ENCODE assay signal across 17 cellular contexts in the genomic region with DNA sequence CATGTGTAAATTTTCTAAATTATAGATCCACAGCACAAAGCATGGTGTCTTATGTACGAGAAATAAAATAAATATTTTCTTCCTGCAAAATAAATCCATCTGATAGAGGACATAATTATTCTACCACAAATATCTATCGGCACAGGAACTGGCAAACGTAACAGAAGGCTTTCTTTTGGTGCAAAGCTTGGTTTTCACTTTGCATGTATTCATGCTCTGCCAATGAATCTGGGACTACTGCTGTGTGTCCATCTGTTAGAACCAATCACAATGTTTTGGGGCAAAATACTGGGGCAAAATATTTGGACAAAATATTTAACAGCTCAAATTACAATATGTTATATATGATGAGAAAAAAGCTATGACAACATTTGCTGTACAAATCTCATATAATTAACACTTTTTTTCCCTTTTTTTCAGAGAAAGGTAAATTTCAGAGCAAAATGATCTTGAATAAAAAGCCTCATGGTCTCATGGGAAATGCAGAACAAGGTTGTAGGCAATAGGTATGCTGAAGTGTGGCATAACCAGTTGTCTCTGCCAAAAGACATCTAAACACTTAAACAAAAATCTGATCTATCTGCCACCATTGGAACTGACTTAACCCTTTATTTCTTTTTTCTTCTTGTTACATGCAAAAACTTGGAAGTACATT.
DNase-seq lines count a peak whose midpoint lies in the region; TF ChIP-seq lines count a peak whose summit lies in the region.
"Had no signal": no experiment of that assay in that cellular context is flagged by ENCODE, and none has a peak within 500 bp of the region (broad histone marks: within the 10 kb centered on the region; RNA-seq: fewer than 3 reads in every experiment).

No MANE protein-coding gene starts in this region.

- H3K9me3 ChIP-seq in esophagus muscularis mucosa (no peaks in the 10 kb centered on the region), HAP-1 (no peaks in the 10 kb centered on the region)
- H3K9me3 ChIP-seq: BLaER1 had no signal

- intact Hi-C loops in esophagus muscularis mucosa (cut with DNase I) = no loop called here

- no peaks in the 10 kb centered on the region for H3K27me3 ChIP-seq in esophagus muscularis mucosa
- H3K27me3 ChIP-seq in HAP-1 (ENCODE audit: low read depth) = no peaks in the 10 kb centered on the region
- H3K27me3 ChIP-seq: BLaER1 had no signal

- no peaks in the 10 kb centered on the region for H3K4me1 ChIP-seq in esophagus muscularis mucosa
- no peaks in the 10 kb centered on the region; the same call in 1 of the 2 replicates for H3K4me1 ChIP-seq in HAP-1
- H3K4me1 ChIP-seq: BLaER1 had no signal

- in situ Hi-C loops in HAP-1 (cut with MboI; ENCODE audit: low sequenced_read_pairs) = no loop called here

- no peak overlapping the region for H3K27ac ChIP-seq in esophagus muscularis mucosa (replicated peaks in 1 of 4)
- H3K27ac ChIP-seq: 22Rv1, BLaER1, C4-2B had no signal

- H3K4me3 ChIP-seq in esophagus muscularis mucosa (no peak overlapping the region), HAP-1 (no peak overlapping the region)
- H3K4me3 ChIP-seq: BLaER1 had no signal

- 63% methylated on average over 3 of the region's 3 CpGs for WGBS in esophagus muscularis mucosa

- TF ChIP-seq CTCF in esophagus muscularis mucosa (IDR thresholded peaks at IDR 0.05) = no peak

- DNase-seq in DMS 273 (lab: John Stamatoyannopoulos, UW; ENCODE audit: unreplicated experiment) = peak; percentile 12
- no peak for DNase-seq in DMS 273 treated with DMSO at 0.1 percent for 48 hours (lab: John Stamatoyannopoulos, UW)
- DNase-seq in NCI-H446 treated with DMSO at 0.1 percent for 48 hours (lab: John Stamatoyannopoulos, UW) = peak; percentile 68
- DNase-seq in cerebellar nuclear complex (lab: John Stamatoyannopoulos, UW) = peak; percentile 7 to 48
- DNase-seq in esophagus muscularis mucosa (ENCODE audit: extremely low spot score) = no peak
- DNase-seq in DMS153 (lab: John Stamatoyannopoulos, UW) = no peak
- no peak for DNase-seq in HAP-1 (ENCODE audit: low spot score in 2 of 2)
- DNase-seq: CD4-positive, CD25-positive, alpha-beta regulatory T cell; CD8-positive, alpha-beta memory T cell; DMS79; EL; GF-D8; GOT3; H7 had no signal

- H3K36me3 ChIP-seq in esophagus muscularis mucosa (no peaks in the 10 kb centered on the region), HAP-1 (replicated peaks) (no peaks in the 10 kb centered on the region)
- H3K36me3 ChIP-seq: BLaER1 had no signal

- TF ChIP-seq EP300 in esophagus muscularis mucosa (IDR thresholded peaks at IDR 0.05) = no peak

- TF ChIP-seq POLR2A in esophagus muscularis mucosa (IDR thresholded peaks at IDR 0.05; ENCODE audit: low read depth) = no peak

Comparison
In these comparisons a context has a peak if more than half of its experiments do, and no peak if none do; other contexts are left out.
1. DNase-seq: peak in DMS 273 (single experiment), NCI-H446 treated with DMSO at 0.1 percent for 48 hours (single experiment) and cerebellar nuclear complex (2 of 2); none in DMS 273 treated with DMSO at 0.1 percent for 48 hours (single experiment), esophagus muscularis mucosa (single experiment), DMS153 (single experiment) and HAP-1 (0 of 2).